Comparison of ENCODE assay signal across 16 cellular contexts in the genomic region with DNA sequence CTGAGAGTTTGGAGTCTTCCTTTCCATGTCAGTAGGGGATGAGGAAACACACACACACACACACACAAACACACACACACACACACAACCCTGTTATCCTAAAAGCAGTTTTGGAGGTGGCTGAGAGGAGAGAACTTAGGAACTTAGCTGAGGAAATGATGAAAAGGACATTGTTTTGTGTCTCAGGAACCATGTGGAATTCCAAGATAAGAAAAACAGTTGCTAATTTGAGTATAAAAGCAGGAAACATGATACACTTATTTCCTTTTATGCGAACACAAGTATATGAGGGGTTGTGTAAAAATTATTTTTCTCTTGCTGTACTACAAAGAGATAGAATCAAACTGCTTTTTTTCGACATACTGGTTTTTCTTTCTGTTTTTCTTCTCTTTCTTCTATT. TPM values are rescaled to one million over a fixed set of nuclear protein-coding genes. Genes with fewer than 3 reads are reported as not detected.
A peak's percentile ranks its signal among the peaks of the same experiment; 100 is the strongest.
DNase-seq lines count a peak whose midpoint lies in the region; ATAC-seq and TF ChIP-seq lines count a peak whose summit lies in the region.
"Had no signal": no experiment of that assay in that cellular context is flagged by ENCODE, and none has a peak within 500 bp of the region (broad histone marks: within the 10 kb centered on the region; RNA-seq: fewer than 3 reads in every experiment).

A gene with protein sequence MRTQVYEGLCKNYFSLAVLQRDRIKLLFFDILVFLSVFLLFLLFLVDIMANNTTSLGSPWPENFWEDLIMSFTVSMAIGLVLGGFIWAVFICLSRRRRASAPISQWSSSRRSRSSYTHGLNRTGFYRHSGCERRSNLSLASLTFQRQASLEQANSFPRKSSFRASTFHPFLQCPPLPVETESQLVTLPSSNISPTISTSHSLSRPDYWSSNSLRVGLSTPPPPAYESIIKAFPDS (plus strand): TSS at position 264 of the 400 bp plus-strand sequence. CDS start 6 bp downstream, at position 270.

- intact Hi-C loops in right cardiac atrium (cut with DNase I) (no loop called here), sciatic nerve (cut with DNase I) (no loop called here)

- peaks cover 9% of the 10 kb centered on the region for H3K4me1 Mint-ChIP-seq in GM23338
- H3K4me1 Mint-ChIP-seq: activated naive CD4-positive, alpha-beta T cell treated with anti-CD3 and anti-CD28 coated beads, Interleukin-2, amount 50 U/mL, for 24 hours had no signal

- no peaks in the 10 kb centered on the region for H3K9me2 ChIP-seq in GM23338 (ENCODE audit: insufficient read depth)

- H3K9me3 ChIP-seq in right cardiac atrium (ENCODE audit: control insufficient read depth, low read length), result no peaks in the 10 kb centered on the region

- no peaks in the 10 kb centered on the region for H3K36me3 Mint-ChIP-seq in GM23338 (ENCODE audit: low read depth)
- H3K36me3 Mint-ChIP-seq: activated naive CD4-positive, alpha-beta T cell treated with anti-CD3 and anti-CD28 coated beads, Interleukin-2, amount 50 U/mL, for 24 hours had no signal

- H3K9me3 Mint-ChIP-seq in GM23338, result no peaks in the 10 kb centered on the region
- H3K9me3 Mint-ChIP-seq: activated naive CD4-positive, alpha-beta T cell treated with anti-CD3 and anti-CD28 coated beads, Interleukin-2, amount 50 U/mL, for 24 hours had no signal

- H3K27me3 Mint-ChIP-seq in GM23338 (ENCODE audit: insufficient read depth, low read depth, poor library complexity), result no peaks in the 10 kb centered on the region

- H3K4me2 ChIP-seq in GM23338, result no peak within 1 kb of the TSS

- DNase-seq in GM23338 (ENCODE audit: low spot score) (no peak), choroid plexus epithelial cell (ENCODE audit: low read depth) (peak; percentile 25), right cardiac atrium (no peak), sciatic nerve (ENCODE audit: low spot score) (no peak), KG1 (lab: John Stamatoyannopoulos, UW) (no peak), OCI-M2 (lab: John Stamatoyannopoulos, UW; ENCODE audit: unreplicated experiment) (no peak)
- DNase-seq: DMS53, Kasumi-1, NCI-H2029, NCI-H774, SHP77 treated with DMSO at 0.1 percent for 48 hours had no signal

- H3K27ac Mint-ChIP-seq in GM23338, result 0 out of 2 replicates have a peak within 1 kb of the TSS, but pooled peaks have one; percentile 47
- H3K27ac Mint-ChIP-seq: activated naive CD4-positive, alpha-beta T cell treated with anti-CD3 and anti-CD28 coated beads, Interleukin-2, amount 50 U/mL, for 24 hours had no signal

- peaks cover 18% of the 10 kb centered on the region for H3K4me1 ChIP-seq in GM23338 (ENCODE audit: insufficient read depth)
- no peaks in the 10 kb centered on the region for H3K4me1 ChIP-seq in right cardiac atrium (ENCODE audit: control insufficient read depth, insufficient read depth, low read length)

- H3K36me3 ChIP-seq in GM23338 (ENCODE audit: insufficient read depth), result no peaks in the 10 kb centered on the region

- TF ChIP-seq CTCF in GM23338 (conservative IDR thresholded peaks at IDR 0.05; ENCODE audit: low read depth in 2 of 2) (no peak), choroid plexus epithelial cell (conservative IDR thresholded peaks at IDR 0.05; ENCODE audit: low read depth, low read length) (no peak)

- no peak for ATAC-seq in GM23338
- ATAC-seq in right cardiac atrium, result peak; percentile 40 to 84
- ATAC-seq in sciatic nerve, result no peak
- no peak for ATAC-seq in HG03439 (IDR thresholded peaks at IDR 0.05; ENCODE audit: unreplicated experiment)
- ATAC-seq in HG03039 (IDR thresholded peaks at IDR 0.05; ENCODE audit: unreplicated experiment), result no peak

- H3K4me3 ChIP-seq in GM23338 (no peak within 1 kb of the TSS), choroid plexus epithelial cell (ENCODE audit: low read depth, low read length) (no peak within 1 kb of the TSS), right cardiac atrium (ENCODE audit: low read length) (peak within 1 kb of the TSS; percentile 62)

- H2AFZ ChIP-seq in GM23338, result no peak within 1 kb of the TSS

- WGBS in right cardiac atrium, result 33% methylated on average over 2 of the region's 2 CpGs

- H3K79me2 ChIP-seq in GM23338 (replicated peaks; ENCODE audit: insufficient read depth), result no peaks in the 10 kb centered on the region

- H3K27ac ChIP-seq in GM23338 (ENCODE audit: low read depth) (no peak within 1 kb of the TSS), right cardiac atrium (ENCODE audit: low read length) (peak within 1 kb of the TSS; percentile 75)

- H3K27me3 ChIP-seq in GM23338 (ENCODE audit: insufficient read depth) (no peaks in the 10 kb centered on the region), right cardiac atrium (ENCODE audit: control insufficient read depth, insufficient read depth) (no peaks in the 10 kb centered on the region)

- H3F3A ChIP-seq in GM23338 (replicated peaks; ENCODE audit: low read depth), result no peaks in the 10 kb centered on the region

- no peaks in the 10 kb centered on the region for H4K20me1 ChIP-seq in GM23338 (replicated peaks; ENCODE audit: insufficient read depth)

- H3K4me3 Mint-ChIP-seq in GM23338, result no peak within 1 kb of the TSS
- H3K4me3 Mint-ChIP-seq: activated naive CD4-positive, alpha-beta T cell treated with anti-CD3 and anti-CD28 coated beads, Interleukin-2, amount 50 U/mL, for 24 hours had no signal

TF ChIP-seq in GM23338, 12 proteins besides CTCF, POLR2A, EP300 and RAD21:
- no peak for TF ChIP-seq CREB1 (CRISPR knock-in tag; IDR thresholded peaks at IDR 0.05; ENCODE audit: low read depth)
- no peak for TF ChIP-seq ETS1 (IDR thresholded peaks at IDR 0.05)
- no peak for TF ChIP-seq EZH2phosphoT487 (IDR thresholded peaks at IDR 0.05; ENCODE audit: unreplicated experiment)
- no peak for TF ChIP-seq ZNF114 (CRISPR knock-in tag; IDR thresholded peaks at IDR 0.05)
- no peak for TF ChIP-seq NANOG (IDR thresholded peaks at IDR 0.05; ENCODE audit: borderline replicate concordance)
- no peak for TF ChIP-seq JUNB (IDR thresholded peaks at IDR 0.05; ENCODE audit: unreplicated experiment)

RNA-seq across cellular contexts. Expression of the gene that starts here (rescaled TPM):
- 1.6 and 2.5 TPM in 2 replicates for total RNA-seq in GM23338 (2014; rRNA removed; shearing (Covaris generic))
- polyA plus RNA-seq in GM23338 (2016; fragmentation: Nextera tagmentation; extraction: Ambion mirVana), result 1.7 and 1.9 TPM in 2 replicates
- 10 to 100 TPM in 2 of 4 donors, 1 to 10 TPM in 2; 7.0 to 13.6 (median 10.1) TPM for total RNA-seq in right cardiac atrium
- polyA plus RNA-seq in right cardiac atrium, result 10.9 TPM
- 20.6 TPM for total RNA-seq in sciatic nerve
- total RNA-seq: activated CD8-positive, alpha-beta memory T cell treated with anti-CD3 and anti-CD28 coated beads for 36 hours; chondrocyte had no signal

Comparison
In these comparisons a context has a peak if more than half of its experiments do, and no peak if none do; other contexts are left out.
1. ATAC-seq: peak in right cardiac atrium (2 of 2); none in GM23338 (single experiment), sciatic nerve (single experiment), HG03439 (single experiment) and HG03039 (single experiment).